Comparison of ENCODE assay signal across 25 cellular contexts in genomic region chr15:75590239-75590638, GRCh38.
"Had no signal": no experiment of that assay in that cellular context is flagged by ENCODE, and none has a peak within 500 bp of the region (broad histone marks: within the 10 kb centered on the region; RNA-seq: fewer than 3 reads in every experiment).

No MANE protein-coding gene starts in this region.

- H3K4me1 Mint-ChIP-seq: activated B cell treated with CpG ODN at 0.5 μM for 24 hours; mesothelial cell of epicardium; stimulated activated effector memory CD8-positive, alpha-beta T cell treated with anti-CD3 and anti-CD28 coated beads, Interleukin-12 subunit alpha, Interleukin-12 subunit beta, amount 100 ng/mL, for 72 hours had no signal

- H3K4me3 Mint-ChIP-seq: activated B cell treated with CpG ODN at 0.5 μM for 24 hours; activated naive CD8-positive, alpha-beta T cell treated with anti-CD3 and anti-CD28 coated beads for 36 hours; effector memory CD8-positive, alpha-beta T cell; mesothelial cell of epicardium; naive thymus-derived CD8-positive, alpha-beta T cell; neural progenitor cell; stimulated activated effector memory CD8-positive, alpha-beta T cell treated with anti-CD3 and anti-CD28 coated beads, Interleukin-12 subunit alpha, Interleukin-12 subunit beta, amount 100 ng/mL, for 72 hours had no signal

- H3K4me3 ChIP-seq: colonic mucosa, dorsolateral prefrontal cortex, esophagus muscularis mucosa, neural progenitor cell, transverse colon, vagina had no signal

- H3K27ac ChIP-seq: colonic mucosa, dorsolateral prefrontal cortex, esophagus muscularis mucosa, neural progenitor cell, transverse colon, vagina had no signal

- H3K9me3 ChIP-seq: colonic mucosa, esophagus muscularis mucosa, SK-N-SH, transverse colon, vagina had no signal

- H3K27ac Mint-ChIP-seq: activated B cell treated with CpG ODN at 0.5 μM for 24 hours; activated naive CD8-positive, alpha-beta T cell treated with anti-CD3 and anti-CD28 coated beads for 36 hours; mesothelial cell of epicardium; neural progenitor cell; stimulated activated effector memory CD8-positive, alpha-beta T cell treated with anti-CD3 and anti-CD28 coated beads, Interleukin-12 subunit alpha, Interleukin-12 subunit beta, amount 100 ng/mL, for 72 hours had no signal

- H3K27me3 Mint-ChIP-seq: activated B cell treated with CpG ODN at 0.5 μM for 24 hours; activated naive CD8-positive, alpha-beta T cell treated with anti-CD3 and anti-CD28 coated beads for 36 hours; effector memory CD8-positive, alpha-beta T cell; naive thymus-derived CD8-positive, alpha-beta T cell had no signal

- H3K9me3 Mint-ChIP-seq: activated B cell treated with CpG ODN at 0.5 μM for 24 hours; activated naive CD8-positive, alpha-beta T cell treated with anti-CD3 and anti-CD28 coated beads for 36 hours; effector memory CD8-positive, alpha-beta T cell; mesothelial cell of epicardium; naive thymus-derived CD8-positive, alpha-beta T cell; neural progenitor cell; stimulated activated effector memory CD8-positive, alpha-beta T cell treated with anti-CD3 and anti-CD28 coated beads, Interleukin-12 subunit alpha, Interleukin-12 subunit beta, amount 100 ng/mL, for 72 hours had no signal

- H3K4me1 ChIP-seq: colonic mucosa, esophagus muscularis mucosa, neural progenitor cell, vagina had no signal

- ATAC-seq: effector memory CD8-positive, alpha-beta T cell; left ventricle myocardium superior; naive thymus-derived CD8-positive, alpha-beta T cell; sciatic nerve; stimulated activated effector memory CD8-positive, alpha-beta T cell treated with anti-CD3 and anti-CD28 coated beads, Interleukin-12 subunit alpha, Interleukin-12 subunit beta, amount 100 ng/mL, for 72 hours had no signal

- H3K27me3 ChIP-seq: colonic mucosa, dorsolateral prefrontal cortex, esophagus muscularis mucosa, neural progenitor cell, transverse colon, vagina had no signal

- H3K36me3 ChIP-seq: colonic mucosa, neural progenitor cell, transverse colon, vagina had no signal

- DNase-seq: activated B cell treated with CpG ODN at 0.5 μM for 24 hours; activated CD4-positive, alpha-beta T cell treated with anti-CD3 and anti-CD28 coated beads, Interleukin-2, amount 50 U/mL, for 4 hours; activated gamma-delta T cell; activated naive CD8-positive, alpha-beta T cell treated with anti-CD3 and anti-CD28 coated beads for 36 hours; activated T-cell treated with anti-CD3 and anti-CD28 coated beads, Interleukin-2, amount 50 U/mL, for 1 hour; amygdala; colonic mucosa; dorsolateral prefrontal cortex; effector memory CD8-positive, alpha-beta T cell; glutamatergic neuron; hippocampal formation; left ventricle myocardium superior; mammary epithelial cell; naive thymus-derived CD8-positive, alpha-beta T cell; posterior cingulate gyrus; SK-N-SH; small intestine; stimulated activated CD4-positive, alpha-beta T cell treated with anti-CD3 and anti-CD28 coated beads, Interleukin-2, amount 100 ng/mL, for 24 hours; transverse colon had no signal
